8 cellular contexts compared by ENCODE assay signal in genomic region chr16:68084504-68085258, GRCh38. TPM values are rescaled to one million over a fixed set of nuclear protein-coding genes. Genes with fewer than 3 reads are reported as not detected.
DNase-seq lines count a peak whose midpoint lies in the region; ATAC-seq lines count a peak whose summit lies in the region.

No MANE protein-coding gene starts in this region.

- peaks cover 57% of the 10 kb centered on the region for H3K4me1 Mint-ChIP-seq in activated CD8-positive, alpha-beta T cell treated with anti-CD3 and anti-CD28 coated beads, Interleukin-2, amount 10 ng/mL, durations not matched to agents 7 days and 5 days (ENCODE audit: low read depth)

- CTCF ChIA-PET in activated CD8-positive, alpha-beta T cell treated with anti-CD3 and anti-CD28 coated beads, Interleukin-2, amount 10 ng/mL, durations not matched to agents 7 days and 5 days (lab: Charles Lee) = interaction anchor here (1.3 to 8.4 kb wide), 10 partner anchors 9 to 268 kb away, joined by 3 to 142 read pairs (median 6); partner anchors contain the start of genes DDX28, DUS2 and PSMB10

- POLR2A ChIA-PET in activated CD8-positive, alpha-beta T cell treated with anti-CD3 and anti-CD28 coated beads, Interleukin-2, amount 10 ng/mL, durations not matched to agents 7 days and 5 days (lab: Charles Lee) = interaction anchor here (0.7 to 4.1 kb wide), 14 partner anchors 10 to 211 kb away, joined by 3 to 76 read pairs (median 4); no protein-coding TSS in a partner anchor

- H3K4me3 Mint-ChIP-seq in activated CD8-positive, alpha-beta T cell treated with anti-CD3 and anti-CD28 coated beads, Interleukin-2, amount 10 ng/mL, durations not matched to agents 7 days and 5 days = peak overlapping the region; percentile 88

- peak; percentile 95 for DNase-seq in Ammon's horn (ENCODE audit: low spot score)
- DNase-seq in NCI-H69 (lab: John Stamatoyannopoulos, UW) = peak; percentile 88
- DNase-seq in activated CD8-positive, alpha-beta T cell treated with anti-CD3 and anti-CD28 coated beads, Interleukin-2, amount 10 ng/mL, durations not matched to agents 7 days and 5 days = peak; percentile 93
- DNase-seq in effector CD4-positive, alpha-beta T cell = peak; percentile 75
- DNase-seq in lung microvascular endothelial cell (ENCODE audit: low read depth in 2 of 2) = peak; percentile 65 to 78
- peak; percentile 75 to 84 (median 83) for DNase-seq in stimulated activated CD4-positive, alpha-beta T cell treated with anti-CD3 and anti-CD28 coated beads, TNF-alpha, amount 100 ng/mL, for 48 hours (ENCODE audit: low read depth in 3 of 3)

- ATAC-seq in GM19043 (IDR thresholded peaks at IDR 0.05; ENCODE audit: low read depth, unreplicated experiment) (peak; percentile 63), HG03354 (IDR thresholded peaks at IDR 0.05; ENCODE audit: poor library complexity, severe bottlenecking, unreplicated experiment) (peak; percentile 65)
- ATAC-seq in activated CD8-positive, alpha-beta T cell treated with anti-CD3 and anti-CD28 coated beads, Interleukin-2, amount 10 ng/mL, durations not matched to agents 7 days and 5 days = peak; percentile 72

- H3K36me3 Mint-ChIP-seq in activated CD8-positive, alpha-beta T cell treated with anti-CD3 and anti-CD28 coated beads, Interleukin-2, amount 10 ng/mL, durations not matched to agents 7 days and 5 days (ENCODE audit: low read depth) = peaks cover 38% of the 10 kb centered on the region

- no peaks in the 10 kb centered on the region for H3K9me3 Mint-ChIP-seq in activated CD8-positive, alpha-beta T cell treated with anti-CD3 and anti-CD28 coated beads, Interleukin-2, amount 10 ng/mL, durations not matched to agents 7 days and 5 days (ENCODE audit: insufficient read depth)

- peak overlapping the region; percentile 89 for H3K27ac Mint-ChIP-seq in activated CD8-positive, alpha-beta T cell treated with anti-CD3 and anti-CD28 coated beads, Interleukin-2, amount 10 ng/mL, durations not matched to agents 7 days and 5 days

- no peaks in the 10 kb centered on the region for H3K27me3 Mint-ChIP-seq in activated CD8-positive, alpha-beta T cell treated with anti-CD3 and anti-CD28 coated beads, Interleukin-2, amount 10 ng/mL, durations not matched to agents 7 days and 5 days (ENCODE audit: low read depth)

RNA-seq across cellular contexts. Expression of gene NFATC3, which starts 0.5 kb away (rescaled TPM):
- 100 to 1,000 TPM; 166 to 169 TPM for total RNA-seq in activated CD8-positive, alpha-beta T cell treated with anti-CD3 and anti-CD28 coated beads, Interleukin-2, amount 10 ng/mL, durations not matched to agents 7 days and 5 days
- total RNA-seq in lung microvascular endothelial cell = 13.1 and 18.5 TPM in 2 replicates

Comparison
In these comparisons a context has a peak if more than half of its experiments do, and no peak if none do; other contexts are left out.
1. Peak in every context shown above with its lines: DNase-seq and ATAC-seq.